19 cellular contexts compared by ENCODE assay signal in the genomic region with DNA sequence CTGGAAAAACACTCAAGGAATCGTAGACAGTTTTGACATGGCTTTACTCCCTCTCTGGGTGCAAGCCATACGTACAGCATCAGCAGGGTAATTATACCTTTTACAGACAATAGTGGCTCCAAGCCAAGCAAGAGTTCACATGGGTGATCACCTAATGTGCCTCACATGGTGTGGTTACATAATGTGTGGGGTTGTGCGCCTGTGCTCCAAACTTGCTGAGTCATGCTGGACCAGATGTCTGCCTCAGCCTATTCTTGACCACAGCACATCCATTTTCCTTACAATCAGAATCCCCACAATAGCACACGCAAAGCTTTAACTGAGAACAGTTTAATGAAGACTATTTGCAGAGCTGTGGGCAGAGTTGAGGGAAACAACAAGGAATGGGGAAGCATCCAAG.
DNase-seq lines count a peak whose midpoint lies in the region; ATAC-seq and TF ChIP-seq lines count a peak whose summit lies in the region.
"Had no signal": no experiment of that assay in that cellular context is flagged by ENCODE, and none has a peak within 500 bp of the region (broad histone marks: within the 10 kb centered on the region; RNA-seq: fewer than 3 reads in every experiment).

No MANE protein-coding gene starts in this region.

- no peak overlapping the region for H3K4me2 ChIP-seq in mesendoderm (ENCODE audit: low read length)
- H3K4me2 ChIP-seq: KMS-11 had no signal

- TF ChIP-seq CTCF in choroid plexus epithelial cell (conservative IDR thresholded peaks at IDR 0.05; ENCODE audit: low read depth, low read length) (no peak), prostate gland (IDR thresholded peaks at IDR 0.05) (no peak)

- H3K27me3 ChIP-seq in mesendoderm (ENCODE audit: insufficient read depth, low read length, poor library complexity) (no peaks in the 10 kb centered on the region), prostate gland (replicated peaks; ENCODE audit: insufficient read depth) (no peaks in the 10 kb centered on the region)
- H3K27me3 ChIP-seq: left lung, upper lobe of right lung had no signal

- ATAC-seq in GM18868 (IDR thresholded peaks at IDR 0.05; ENCODE audit: unreplicated experiment) (no peak), HG03442 (IDR thresholded peaks at IDR 0.05; ENCODE audit: unreplicated experiment) (no peak)
- ATAC-seq: activated CD4-positive, CD25-positive, alpha-beta regulatory T cell treated with anti-CD3 and anti-CD28 coated beads, Interleukin-2, amount 50 U/mL, for 24 hours; HCT116; left lung; right cardiac atrium; upper lobe of right lung had no signal

- H3K23ac ChIP-seq in mesendoderm (ENCODE audit: low read length): no peak overlapping the region

- intact Hi-C loops in prostate gland (cut with DNase I): loop anchor here (10.0 kb wide), 1 partner anchor 231 kb away; no protein-coding TSS in a partner anchor

- no peak overlapping the region for H2BK5ac ChIP-seq in mesendoderm (ENCODE audit: low read length)

- no peaks in the 10 kb centered on the region for H3K79me2 ChIP-seq in mesendoderm (ENCODE audit: control insufficient read depth, insufficient read depth, low read length)

- H3K4ac ChIP-seq in mesendoderm (ENCODE audit: low read depth, low read length): no peak overlapping the region

- H3K79me1 ChIP-seq in mesendoderm (ENCODE audit: low read length): no peaks in the 10 kb centered on the region

- H3K27ac ChIP-seq in mesendoderm (ENCODE audit: low read depth, low read length) (no peak overlapping the region), prostate gland (no peak overlapping the region)
- H3K27ac ChIP-seq: HL-60, KMS-11, left lung, upper lobe of right lung had no signal

- no peak overlapping the region for H3K4me3 ChIP-seq in choroid plexus epithelial cell (ENCODE audit: low read depth, low read length)
- no peak overlapping the region for H3K4me3 ChIP-seq in mesendoderm (ENCODE audit: low read length)
- H3K4me3 ChIP-seq in prostate gland: no peak overlapping the region
- H3K4me3 ChIP-seq: left lung, upper lobe of right lung had no signal

- WGBS in mesendoderm (ENCODE audit: extremely low coverage, insufficient coverage, low lambda C conversion rate): no CpG with 5 or more reads among the region's 4 CpGs
- 97% methylated on average over 4 of the region's 4 CpGs for WGBS in prostate gland

- no peak overlapping the region for H2BK15ac ChIP-seq in mesendoderm (replicated peaks; ENCODE audit: low read depth)

- no peak overlapping the region for H2AK5ac ChIP-seq in mesendoderm (ENCODE audit: low read length)

- H3K4me1 ChIP-seq in mesendoderm (ENCODE audit: control insufficient read depth, low read depth, low read length) (no peaks in the 10 kb centered on the region), prostate gland (replicated peaks) (no peaks in the 10 kb centered on the region)
- H3K4me1 ChIP-seq: left lung, upper lobe of right lung had no signal

- no peaks in the 10 kb centered on the region for H3K36me3 ChIP-seq in mesendoderm (ENCODE audit: control insufficient read depth, insufficient read depth, low read length)
- H3K36me3 ChIP-seq in prostate gland: no peaks in the 10 kb centered on the region
- H3K36me3 ChIP-seq: left lung, upper lobe of right lung had no signal

- no peak for TF ChIP-seq POLR2A in prostate gland (IDR thresholded peaks at IDR 0.05)

- DNase-seq in NCI-H748 (lab: John Stamatoyannopoulos, UW; ENCODE audit: unreplicated experiment): peak; percentile 11
- DNase-seq in NCI-H748 treated with DMSO at 0.1 percent for 48 hours (lab: John Stamatoyannopoulos, UW): no peak
- peak; percentile 20 for DNase-seq in OCI-M1 (lab: John Stamatoyannopoulos, UW)
- peak; percentile 38 for DNase-seq in choroid plexus epithelial cell (ENCODE audit: low read depth)
- peak; percentile 32 for DNase-seq in mesendoderm
- no peak for DNase-seq in prostate gland (ENCODE audit: low spot score)
- DNase-seq: activated CD8-positive, alpha-beta memory T cell treated with anti-CD3 and anti-CD28 coated beads for 24 hours; DMS79 treated with DMSO at 0.1 percent for 48 hours; effector CD8-positive, alpha-beta T cell; left lung; NCI-H82; right cardiac atrium; upper lobe of right lung had no signal

- no peak overlapping the region for H3K18ac ChIP-seq in mesendoderm (ENCODE audit: low read length)

- H3K9ac ChIP-seq in mesendoderm (ENCODE audit: low read length): no peak overlapping the region
- H3K9ac ChIP-seq: KMS-11 had no signal

- no peaks in the 10 kb centered on the region for H3K9me3 ChIP-seq in prostate gland
- H3K9me3 ChIP-seq: left lung, upper lobe of right lung had no signal

- no peak overlapping the region for H2BK120ac ChIP-seq in mesendoderm (ENCODE audit: low read depth, low read length)

- H3K56ac ChIP-seq in mesendoderm (ENCODE audit: low read length): no peak overlapping the region

- H4K8ac ChIP-seq in mesendoderm (ENCODE audit: low read depth, low read length): no peak overlapping the region

- no peak overlapping the region for H4K5ac ChIP-seq in mesendoderm (ENCODE audit: low read length)

Comparison
In these comparisons a context has a peak if more than half of its experiments do, and no peak if none do; other contexts are left out.
1. DNase-seq: peak in NCI-H748 (single experiment), OCI-M1 (single experiment), choroid plexus epithelial cell (single experiment) and mesendoderm (single experiment); none in NCI-H748 treated with DMSO at 0.1 percent for 48 hours (single experiment) and prostate gland (single experiment).